Comparison of ENCODE assay signal across 1 cellular context in genomic region chr19:38683393-38684077, GRCh38.
A peak's percentile ranks its signal among the peaks of the same experiment; 100 is the strongest.
TF ChIP-seq lines count a peak whose summit lies in the region.

No MANE protein-coding gene starts in this region.

TF ChIP-seq in SK-N-SH, 30 proteins besides CTCF, POLR2A, EP300 and RAD21 (continued from another document):
- TF ChIP-seq PBX3 (IDR thresholded peaks at IDR 0.05) (peak; percentile 51), TCF12 (IDR thresholded peaks at IDR 0.05) (peak; percentile 90), FOSL2 (IDR thresholded peaks at IDR 0.05; ENCODE audit: borderline replicate concordance, low read depth) (peak; percentile 94), RFX5 (IDR thresholded peaks at IDR 0.05; ENCODE audit: low read length) (no peak), POLR2AphosphoS5 (IDR thresholded peaks at IDR 0.05; ENCODE audit: low read depth, low read length) (peak; percentile 42; the same call in 1 of the 2 replicates), YY1 (IDR thresholded peaks at IDR 0.05; ENCODE audit: low read depth) (0 out of 2 replicates have a peak, but pooled peaks have one; percentile 14), GATA2 (CRISPR knock-in tag; IDR thresholded peaks at IDR 0.05) (no peak), CHD2 (IDR thresholded peaks at IDR 0.05; ENCODE audit: low read length, partially characterized antibody) (no peak), SIN3A (IDR thresholded peaks at IDR 0.05; ENCODE audit: borderline replicate concordance, low read depth, low read length) (no peak), MXI1 (IDR thresholded peaks at IDR 0.05; ENCODE audit: low read depth, low read length) (no peak), JUND (IDR thresholded peaks at IDR 0.05) (peak; percentile 91), RXRA (IDR thresholded peaks at IDR 0.05; ENCODE audit: borderline replicate concordance, low read depth) (peak; percentile 91; the same call in 1 of the 2 replicates), GABPA (IDR thresholded peaks at IDR 0.05; ENCODE audit: low read depth) (no peak), ZBTB33 (IDR thresholded peaks at IDR 0.05; ENCODE audit: borderline replicate concordance, low read depth) (peak; percentile 57; the same call in 1 of the 2 replicates), TEAD4 (IDR thresholded peaks at IDR 0.05; ENCODE audit: borderline replicate concordance, insufficient read depth) (peak; percentile 85; the same call in 1 of the 2 replicates), NRF1 (IDR thresholded peaks at IDR 0.05; ENCODE audit: low read depth, low read length) (no peak), SMC3 (IDR thresholded peaks at IDR 0.05; ENCODE audit: low read depth, low read length) (no peak), USF2 (IDR thresholded peaks at IDR 0.05; ENCODE audit: borderline replicate concordance, low read depth, low read length) (no peak)
